11 cellular contexts compared by ENCODE assay signal in genomic region chr16:11032922-11033291, GRCh38.
DNase-seq lines count a peak whose midpoint lies in the region; ATAC-seq, FAIRE-seq and TF ChIP-seq lines count a peak whose summit lies in the region.
"Had no signal": no experiment of that assay in that cellular context is flagged by ENCODE, and none has a peak within 500 bp of the region (broad histone marks: within the 10 kb centered on the region; RNA-seq: fewer than 3 reads in every experiment).

No MANE protein-coding gene starts in this region.

- H3K4me1 ChIP-seq in astrocyte (ENCODE audit: insufficient read depth, low read length) (peaks cover 3% of the 10 kb centered on the region), left ventricle myocardium inferior (peaks cover 63% of the 10 kb centered on the region), gastrocnemius medialis (peaks cover 0 to 15% of the 10 kb centered on the region in 2 donors)
- H3K4me1 ChIP-seq: ascending aorta had no signal

- no peak overlapping the region for H3K9ac ChIP-seq in astrocyte (ENCODE audit: low read length)

- peaks cover 76% of the 10 kb centered on the region for H3K36me3 Mint-ChIP-seq in astrocyte (ENCODE audit: low read depth, unreplicated experiment)

- H3K36me3 ChIP-seq in astrocyte (ENCODE audit: insufficient read depth, low read length) (no peaks in the 10 kb centered on the region), left ventricle myocardium inferior (peaks cover 30% of the 10 kb centered on the region), gastrocnemius medialis (peaks cover 0 to 23% of the 10 kb centered on the region in 2 donors)

- H3K27ac ChIP-seq in astrocyte (ENCODE audit: low read depth, low read length) (no peak overlapping the region), left ventricle myocardium inferior (replicated peaks) (peak overlapping the region; percentile 86), gastrocnemius medialis (peak overlapping the region; percentile 53 to 71 (median 61))

- intact Hi-C loops in left ventricle myocardium inferior (cut with micrococcal nuclease), result no loop called here
- intact Hi-C loops in gastrocnemius medialis (cut with DNase I; ENCODE audit: low total_unique reads), result no loop called here

- H3K9me3 ChIP-seq in astrocyte (ENCODE audit: insufficient read depth, low read depth, low read length) (no peaks in the 10 kb centered on the region), left ventricle myocardium inferior (replicated peaks) (peaks cover 12% of the 10 kb centered on the region), gastrocnemius medialis (no peaks in the 10 kb centered on the region)

- H3K4me3 ChIP-seq in astrocyte (ENCODE audit: insufficient read depth, low read depth, low read length), result no peak overlapping the region
- H3K4me3 ChIP-seq in left ventricle myocardium inferior, result no peak overlapping the region
- no peak overlapping the region for H3K4me3 ChIP-seq in gastrocnemius medialis
- H3K4me3 ChIP-seq: ascending aorta had no signal

- no peaks in the 10 kb centered on the region for H3K27me3 Mint-ChIP-seq in astrocyte (ENCODE audit: low read depth, unreplicated experiment)

- in situ Hi-C loops in G401 (cut with HindIII; ENCODE audit: low sequenced_read_pairs), result no loop called here
- in situ Hi-C loops in gastrocnemius medialis (cut with MboI; ENCODE audit: low sequenced_read_pairs in 4 of 4), result no loop called here

- DNase-seq in G401 (ENCODE audit: low spot score) (peak; percentile 16), astrocyte (ENCODE audit: low read depth) (peak; percentile 85), left ventricle myocardium inferior (peak; percentile 40), gastrocnemius medialis (peak; percentile 63 to 75), H4 (ENCODE audit: low spot score) (no peak), islet precursor cell (no peak), DMS114 treated with DMSO at 0.1 percent for 48 hours (lab: John Stamatoyannopoulos, UW; ENCODE audit: unreplicated experiment) (no peak)
- DNase-seq: NCI-H1417, SHP77 had no signal

- peak overlapping the region; percentile 2 for H3K4me2 ChIP-seq in astrocyte (ENCODE audit: low read length)

- H3K4me1 Mint-ChIP-seq in astrocyte (ENCODE audit: low read depth, unreplicated experiment), result peaks cover 9% of the 10 kb centered on the region

- no peak for TF ChIP-seq POLR2A in gastrocnemius medialis (IDR thresholded peaks at IDR 0.05)

- TF ChIP-seq CTCF in astrocyte (IDR thresholded peaks at IDR 0.05; ENCODE audit: insufficient read depth, low read depth, low read length), result no peak
- TF ChIP-seq CTCF in left ventricle myocardium inferior (IDR thresholded peaks at IDR 0.05; ENCODE audit: borderline replicate concordance), result no peak
- no peak for TF ChIP-seq CTCF in gastrocnemius medialis (IDR thresholded peaks at IDR 0.05 in 4 of 5, conservative IDR thresholded peaks at IDR 0.05 in 1 of 5)

- no peaks in the 10 kb centered on the region for H3K27me3 ChIP-seq in astrocyte (ENCODE audit: insufficient read depth, low read length)
- no peaks in the 10 kb centered on the region for H3K27me3 ChIP-seq in left ventricle myocardium inferior (ENCODE audit: low read depth)
- no peaks in the 10 kb centered on the region for H3K27me3 ChIP-seq in gastrocnemius medialis
- H3K27me3 ChIP-seq: ascending aorta had no signal

- no peaks in the 10 kb centered on the region for H4K20me1 ChIP-seq in astrocyte (ENCODE audit: insufficient read depth, low read length)

- H3K79me2 ChIP-seq in astrocyte (ENCODE audit: insufficient read depth, low read length), result no peaks in the 10 kb centered on the region

- FAIRE-seq in astrocyte (lab: Jason Lieb, UNC), result no peak

- no peak overlapping the region for H3K4me3 Mint-ChIP-seq in astrocyte (ENCODE audit: unreplicated experiment)

- no peak overlapping the region for H3K27ac Mint-ChIP-seq in astrocyte (ENCODE audit: unreplicated experiment)

- ATAC-seq in gastrocnemius medialis (peak; percentile 80 to 81), HG03135 (IDR thresholded peaks at IDR 0.05; ENCODE audit: unreplicated experiment) (no peak)

- H3K9me3 Mint-ChIP-seq in astrocyte (ENCODE audit: unreplicated experiment), result peaks cover 16% of the 10 kb centered on the region

- H2AFZ ChIP-seq in astrocyte (ENCODE audit: low read depth, low read length), result no peak overlapping the region

Comparison
In these comparisons a context has a peak if more than half of its experiments do, and no peak if none do; other contexts are left out.
1. DNase-seq: peak in G401 (single experiment), astrocyte (single experiment), left ventricle myocardium inferior (single experiment) and gastrocnemius medialis (2 of 2); none in H4 (single experiment), islet precursor cell (single experiment) and DMS114 treated with DMSO at 0.1 percent for 48 hours (single experiment).